Comparison of ENCODE assay signal across 17 cellular contexts in genomic region chr5:135641329-135642178, GRCh38.
DNase-seq lines count a peak whose midpoint lies in the region; ATAC-seq and TF ChIP-seq lines count a peak whose summit lies in the region.
"Had no signal": no experiment of that assay in that cellular context is flagged by ENCODE, and none has a peak within 500 bp of the region (broad histone marks: within the 10 kb centered on the region; RNA-seq: fewer than 3 reads in every experiment).

No MANE protein-coding gene starts in this region.

- TF ChIP-seq CTCF in natural killer cell (IDR thresholded peaks at IDR 0.05) (no peak), mesothelial cell of epicardium (IDR thresholded peaks at IDR 0.05; ENCODE audit: unreplicated experiment) (no peak)

- DNase-seq in NCI-H1417 (lab: John Stamatoyannopoulos, UW), result peak in 2 of 3 experiments; percentile 51 to 79
- no peak for DNase-seq in NCI-H1417 treated with DMSO at 0.1 percent for 48 hours (lab: John Stamatoyannopoulos, UW)
- no peak for DNase-seq in natural killer cell treated with Interleukin-12 subunit alpha and Interleukin-12 subunit beta and Interleukin-15 and Interleukin-18, amount 100 ng/mL, for 72 hours (ENCODE audit: low spot score)
- DNase-seq in natural killer cell, result no peak
- peak in 1 of 2 experiments; percentile 33 for DNase-seq in mesothelial cell of epicardium (ENCODE audit: low spot score in 2 of 2, unreplicated experiment in 2 of 2)
- no peak for DNase-seq in stimulated activated CD8-positive, alpha-beta memory T cell treated with anti-CD3 and anti-CD28 coated beads, Interleukin-4, amount 100 ng/mL, for 48 hours
- DNase-seq: C1 segment of cervical spinal cord; DMS79; H9; MM.1S; NCI-H2107; NK-92 treated with Interleukin-12 subunit alpha and Interleukin-12 subunit beta, amount 100 ng/mL, for 24 hours; OCI-M1; RPMI8226 had no signal

- no peak overlapping the region for H3K27ac Mint-ChIP-seq in natural killer cell treated with Interleukin-12 subunit alpha and Interleukin-12 subunit beta and Interleukin-15 and Interleukin-18, amount 100 ng/mL, for 72 hours
- H3K27ac Mint-ChIP-seq in natural killer cell (no peak overlapping the region), mesothelial cell of epicardium (peak overlapping the region; percentile 14)

- no peaks in the 10 kb centered on the region for H3K4me1 Mint-ChIP-seq in natural killer cell treated with Interleukin-12 subunit alpha and Interleukin-12 subunit beta and Interleukin-15 and Interleukin-18, amount 100 ng/mL, for 72 hours (ENCODE audit: low read depth in 2 of 2)
- no peaks in the 10 kb centered on the region for H3K4me1 Mint-ChIP-seq in natural killer cell
- peaks cover 46% of the 10 kb centered on the region for H3K4me1 Mint-ChIP-seq in mesothelial cell of epicardium

- H3K36me3 Mint-ChIP-seq in natural killer cell treated with Interleukin-12 subunit alpha and Interleukin-12 subunit beta and Interleukin-15 and Interleukin-18, amount 100 ng/mL, for 72 hours, result no peaks in the 10 kb centered on the region
- H3K36me3 Mint-ChIP-seq in natural killer cell (no peaks in the 10 kb centered on the region), mesothelial cell of epicardium (peaks cover 4% of the 10 kb centered on the region)

- ATAC-seq in natural killer cell treated with Interleukin-12 subunit alpha and Interleukin-12 subunit beta and Interleukin-15 and Interleukin-18, amount 100 ng/mL, for 72 hours, result peak; percentile 24
- ATAC-seq in natural killer cell (no peak), GM21619 (IDR thresholded peaks at IDR 0.05; ENCODE audit: unreplicated experiment) (no peak), HG02981 (IDR thresholded peaks at IDR 0.05; ENCODE audit: unreplicated experiment) (no peak)
- ATAC-seq: HepG2 had no signal

- peaks cover 8 to 32% of the 10 kb centered on the region in 2 donors for H3K27me3 Mint-ChIP-seq in natural killer cell treated with Interleukin-12 subunit alpha and Interleukin-12 subunit beta and Interleukin-15 and Interleukin-18, amount 100 ng/mL, for 72 hours
- H3K27me3 Mint-ChIP-seq in natural killer cell (ENCODE audit: low read depth in 2 of 2), result peaks cover 11 to 15% of the 10 kb centered on the region in 2 donors
- H3K27me3 Mint-ChIP-seq in mesothelial cell of epicardium (ENCODE audit: low read depth), result peaks cover 5% of the 10 kb centered on the region

- no peak overlapping the region for H3K4me3 Mint-ChIP-seq in natural killer cell treated with Interleukin-12 subunit alpha and Interleukin-12 subunit beta and Interleukin-15 and Interleukin-18, amount 100 ng/mL, for 72 hours
- no peak overlapping the region for H3K4me3 Mint-ChIP-seq in natural killer cell
- H3K4me3 Mint-ChIP-seq in mesothelial cell of epicardium, result no peak overlapping the region
- H3K4me3 Mint-ChIP-seq: H9 had no signal

- H3K9me3 Mint-ChIP-seq in natural killer cell treated with Interleukin-12 subunit alpha and Interleukin-12 subunit beta and Interleukin-15 and Interleukin-18, amount 100 ng/mL, for 72 hours, result no peaks in the 10 kb centered on the region
- H3K9me3 Mint-ChIP-seq in natural killer cell (no peaks in the 10 kb centered on the region), mesothelial cell of epicardium (peaks cover 20% of the 10 kb centered on the region)
- H3K9me3 Mint-ChIP-seq: H9 had no signal

- intact Hi-C loops in natural killer cell (cut with micrococcal nuclease), result no loop called here

Comparison
In these comparisons a context has a peak if more than half of its experiments do, and no peak if none do; other contexts are left out.
1. DNase-seq: peak in NCI-H1417 (2 of 3); none in NCI-H1417 treated with DMSO at 0.1 percent for 48 hours (single experiment), natural killer cell treated with Interleukin-12 subunit alpha and Interleukin-12 subunit beta and Interleukin-15 and Interleukin-18, amount 100 ng/mL, for 72 hours (single experiment), natural killer cell (single experiment) and stimulated activated CD8-positive, alpha-beta memory T cell treated with anti-CD3 and anti-CD28 coated beads, Interleukin-4, amount 100 ng/mL, for 48 hours (single experiment).
2. ATAC-seq: peak in natural killer cell treated with Interleukin-12 subunit alpha and Interleukin-12 subunit beta and Interleukin-15 and Interleukin-18, amount 100 ng/mL, for 72 hours (2 of 2); none in natural killer cell (0 of 3), GM21619 (single experiment) and HG02981 (single experiment).